11 cellular contexts compared by ENCODE assay signal in the genomic region with DNA sequence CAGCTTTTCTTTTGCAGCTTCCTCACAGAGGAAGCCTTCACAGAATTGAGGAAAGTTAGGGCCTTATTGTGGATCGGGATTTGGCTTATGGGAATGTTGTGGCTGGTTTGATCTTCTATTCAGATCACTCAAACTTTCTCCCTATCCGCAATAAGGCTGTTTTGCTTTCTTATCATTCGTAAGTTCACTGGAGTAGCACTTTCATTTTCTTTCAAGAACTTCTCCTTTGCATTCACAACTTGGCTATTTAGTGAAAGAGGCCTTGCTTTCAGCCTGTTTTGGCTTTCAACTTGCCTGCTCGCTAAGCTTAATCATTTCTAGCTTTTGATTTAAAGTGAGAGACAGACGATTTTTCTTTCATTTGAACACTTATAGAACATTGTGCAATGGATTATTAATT.
A peak's percentile ranks its signal among the peaks of the same experiment; 100 is the strongest.
DNase-seq lines count a peak whose midpoint lies in the region; ATAC-seq and TF ChIP-seq lines count a peak whose summit lies in the region.
"Had no signal": no experiment of that assay in that cellular context is flagged by ENCODE, and none has a peak within 500 bp of the region (broad histone marks: within the 10 kb centered on the region; RNA-seq: fewer than 3 reads in every experiment).

No MANE protein-coding gene starts in this region.

- in situ Hi-C loops in transverse colon (cut with MboI; ENCODE audit: low pct_ligation_motif_present in 1 of 4, low pct_unique_long_range_greater_than_20kb in 1 of 4, low sequenced_read_pairs in 3 of 4): no loop called here

- DNase-seq in activated T-cell treated with anti-CD3 and anti-CD28 coated beads, Interleukin-2, amount 50 U/mL, for 4 hours: no peak
- no peak for DNase-seq in activated T-cell treated with anti-CD3 and anti-CD28 coated beads for 4 hours
- DNase-seq in activated B cell treated with CpG ODN at 0.5 μM for 24 hours: no peak
- DNase-seq in stimulated activated effector memory CD8-positive, alpha-beta T cell treated with anti-CD3 and anti-CD28 coated beads, Interleukin-12 subunit alpha, Interleukin-12 subunit beta, amount 100 ng/mL, for 72 hours (ENCODE audit: low spot score in 2 of 2): no peak
- DNase-seq in mucosa of gallbladder (ENCODE audit: low spot score): no peak
- DNase-seq in transverse colon: no peak
- no peak for DNase-seq in stimulated activated CD4-positive, alpha-beta T cell treated with anti-CD3 and anti-CD28 coated beads, Interleukin-15, amount 100 ng/mL, for 24 hours
- DNase-seq: AML-193, mammary epithelial cell, Right ventricle myocardium superior had no signal

- H3K4me1 Mint-ChIP-seq in activated T-cell treated with anti-CD3 and anti-CD28 coated beads, Interleukin-2, amount 50 U/mL, for 4 hours (ENCODE audit: low read depth): peaks cover 16% of the 10 kb centered on the region
- H3K4me1 Mint-ChIP-seq in activated B cell treated with CpG ODN at 0.5 μM for 24 hours: peaks cover 9% of the 10 kb centered on the region
- peaks cover 11% of the 10 kb centered on the region for H3K4me1 Mint-ChIP-seq in stimulated activated effector memory CD8-positive, alpha-beta T cell treated with anti-CD3 and anti-CD28 coated beads, Interleukin-12 subunit alpha, Interleukin-12 subunit beta, amount 100 ng/mL, for 72 hours

- POLR2A ChIA-PET in activated B cell treated with CpG ODN at 0.5 μM for 24 hours (lab: Charles Lee): no interaction called here

- CTCF ChIA-PET in activated B cell treated with CpG ODN at 0.5 μM for 24 hours (lab: Charles Lee): no interaction called here

- intact Hi-C loops in activated B cell treated with CpG ODN at 0.5 μM for 24 hours (cut with micrococcal nuclease) (no loop called here), transverse colon (cut with DNase I; ENCODE audit: low total_unique reads) (no loop called here)

- WGBS in transverse colon (ENCODE audit: low coverage in 1 of 2), 2 donors: 66 to 77% methylated on average over 5 of the region's 5 CpGs

- no peaks in the 10 kb centered on the region for H3K27me3 ChIP-seq in transverse colon

- ATAC-seq in activated T-cell treated with anti-CD3 and anti-CD28 coated beads, Interleukin-2, amount 50 U/mL, for 4 hours: peak in 1 of 2 donors; percentile 52
- ATAC-seq in HG02938 (IDR thresholded peaks at IDR 0.05; ENCODE audit: unreplicated experiment) (peak; percentile 78), activated B cell treated with CpG ODN at 0.5 μM for 24 hours (ENCODE audit: low read depth) (no peak)
- ATAC-seq in stimulated activated effector memory CD8-positive, alpha-beta T cell treated with anti-CD3 and anti-CD28 coated beads, Interleukin-12 subunit alpha, Interleukin-12 subunit beta, amount 100 ng/mL, for 72 hours: peak; percentile 34

- no peaks in the 10 kb centered on the region for H3K4me1 ChIP-seq in transverse colon

- H3K4me3 ChIP-seq in transverse colon: peak overlapping the region in 1 of 4 donors; percentile 15

- no peak for TF ChIP-seq POLR2A in transverse colon (IDR thresholded peaks at IDR 0.05)

- no peaks in the 10 kb centered on the region for H3K36me3 ChIP-seq in transverse colon

- no peaks in the 10 kb centered on the region for H3K36me3 Mint-ChIP-seq in activated T-cell treated with anti-CD3 and anti-CD28 coated beads, Interleukin-2, amount 50 U/mL, for 4 hours (ENCODE audit: insufficient read depth)
- no peaks in the 10 kb centered on the region for H3K36me3 Mint-ChIP-seq in activated B cell treated with CpG ODN at 0.5 μM for 24 hours (ENCODE audit: low read depth)
- H3K36me3 Mint-ChIP-seq in stimulated activated effector memory CD8-positive, alpha-beta T cell treated with anti-CD3 and anti-CD28 coated beads, Interleukin-12 subunit alpha, Interleukin-12 subunit beta, amount 100 ng/mL, for 72 hours: no peaks in the 10 kb centered on the region

- H3K27ac ChIP-seq in transverse colon: no peak overlapping the region

- peaks cover 0 to 3% of the 10 kb centered on the region in 2 donors for H3K9me3 ChIP-seq in transverse colon

- TF ChIP-seq EP300 in transverse colon (IDR thresholded peaks at IDR 0.05; ENCODE audit: low read depth): no peak

- peak overlapping the region; percentile 69 for H3K4me3 Mint-ChIP-seq in activated T-cell treated with anti-CD3 and anti-CD28 coated beads, Interleukin-2, amount 50 U/mL, for 4 hours
- H3K4me3 Mint-ChIP-seq in activated B cell treated with CpG ODN at 0.5 μM for 24 hours: peak overlapping the region; percentile 73
- peak overlapping the region; percentile 51 for H3K4me3 Mint-ChIP-seq in stimulated activated effector memory CD8-positive, alpha-beta T cell treated with anti-CD3 and anti-CD28 coated beads, Interleukin-12 subunit alpha, Interleukin-12 subunit beta, amount 100 ng/mL, for 72 hours

- no peaks in the 10 kb centered on the region for H3K27me3 Mint-ChIP-seq in activated T-cell treated with anti-CD3 and anti-CD28 coated beads, Interleukin-2, amount 50 U/mL, for 4 hours (ENCODE audit: low read depth)
- H3K27me3 Mint-ChIP-seq in activated B cell treated with CpG ODN at 0.5 μM for 24 hours: no peaks in the 10 kb centered on the region

- no peaks in the 10 kb centered on the region for H3K9me3 Mint-ChIP-seq in activated T-cell treated with anti-CD3 and anti-CD28 coated beads, Interleukin-2, amount 50 U/mL, for 4 hours
- no peaks in the 10 kb centered on the region for H3K9me3 Mint-ChIP-seq in activated B cell treated with CpG ODN at 0.5 μM for 24 hours
- no peaks in the 10 kb centered on the region for H3K9me3 Mint-ChIP-seq in stimulated activated effector memory CD8-positive, alpha-beta T cell treated with anti-CD3 and anti-CD28 coated beads, Interleukin-12 subunit alpha, Interleukin-12 subunit beta, amount 100 ng/mL, for 72 hours

- no peak for TF ChIP-seq CTCF in activated B cell treated with CpG ODN at 0.5 μM for 24 hours (IDR thresholded peaks at IDR 0.05)
- no peak for TF ChIP-seq CTCF in transverse colon (IDR thresholded peaks at IDR 0.05)

- peak overlapping the region; percentile 60 for H3K27ac Mint-ChIP-seq in activated B cell treated with CpG ODN at 0.5 μM for 24 hours
- H3K27ac Mint-ChIP-seq in stimulated activated effector memory CD8-positive, alpha-beta T cell treated with anti-CD3 and anti-CD28 coated beads, Interleukin-12 subunit alpha, Interleukin-12 subunit beta, amount 100 ng/mL, for 72 hours: peak overlapping the region; percentile 75
